In genomic region chr4:173415092-173415491, GRCh38 we compare ENCODE assay signal across 16 cellular contexts. TPM values are rescaled to one million over a fixed set of nuclear protein-coding genes. Genes with fewer than 3 reads are reported as not detected.
DNase-seq lines count a peak whose midpoint lies in the region; ATAC-seq and TF ChIP-seq lines count a peak whose summit lies in the region.
"Had no signal": no experiment of that assay in that cellular context is flagged by ENCODE, and none has a peak within 500 bp of the region (broad histone marks: within the 10 kb centered on the region; RNA-seq: fewer than 3 reads in every experiment).

No MANE protein-coding gene starts in this region.

- H3K4me1 Mint-ChIP-seq in WTC11, result no peaks in the 10 kb centered on the region

- H3F3A ChIP-seq in PC-3 (ENCODE audit: low read length, unreplicated experiment), result no peaks in the 10 kb centered on the region

- H3K4me3 Mint-ChIP-seq in WTC11, result no peak overlapping the region

- no peak overlapping the region for H3K9ac ChIP-seq in PC-3 (ENCODE audit: low read length)

- H4K20me1 ChIP-seq in PC-3 (ENCODE audit: low read length), result no peaks in the 10 kb centered on the region

- H3K9me3 Mint-ChIP-seq in WTC11, result no peaks in the 10 kb centered on the region

- DNase-seq in AML-193 (lab: John Stamatoyannopoulos, UW) (peak; percentile 94), PC-3 (peak; percentile 74), medulla oblongata (ENCODE audit: extremely low spot score) (peak; percentile 60), DMS 273 (lab: John Stamatoyannopoulos, UW; ENCODE audit: unreplicated experiment) (no peak), GM20000 (ENCODE audit: low spot score) (no peak), WTC11 (ENCODE audit: low spot score) (no peak)
- DNase-seq: aorta; effector memory CD4-positive, alpha-beta T cell; NCI-H1417 treated with DMSO at 0.1 percent for 48 hours; NCI-H510A treated with DMSO at 0.1 percent for 48 hours; SHP77; uterus had no signal

- H3K27me3 ChIP-seq in PC-3 (ENCODE audit: low read length), result no peaks in the 10 kb centered on the region
- H3K27me3 ChIP-seq: uterus had no signal

- POLR2A ChIA-PET in PC-3 (lab: Charles Lee; ENCODE audit: unreplicated experiment), result interaction anchor here (0.6 kb wide), 1 partner anchor 80 kb away, joined by 4 read pairs; no protein-coding TSS in a partner anchor
- POLR2A ChIA-PET in WTC11 (lab: Charles Lee), result no interaction called here

- H2AFZ ChIP-seq in PC-3 (ENCODE audit: low read length), result no peak overlapping the region; the same call in 1 of the 2 replicates

- H3K36me3 ChIP-seq in PC-3 (ENCODE audit: low read depth, low read length), result no peaks in the 10 kb centered on the region
- H3K36me3 ChIP-seq: uterus had no signal

- H3K27ac ChIP-seq in PC-3 (ENCODE audit: low read length), result no peak overlapping the region
- H3K27ac ChIP-seq in cingulate gyrus (ENCODE audit: low read depth, low read length), result peak overlapping the region; percentile 48
- H3K27ac ChIP-seq: VCaP had no signal

- peak overlapping the region; percentile 58 for H3K4me2 ChIP-seq in PC-3 (ENCODE audit: low read length)

- no peak for ATAC-seq in PC-3
- no peak for ATAC-seq in HG02981 (IDR thresholded peaks at IDR 0.05; ENCODE audit: unreplicated experiment)
- ATAC-seq in WTC11, result no peak

- TF ChIP-seq CTCF in PC-3 (conservative IDR thresholded peaks at IDR 0.05; ENCODE audit: low read depth, low read length) (no peak), GM20000 (IDR thresholded peaks at IDR 0.05; ENCODE audit: extremely low read depth, missing control alignments) (no peak), WTC11 (IDR thresholded peaks at IDR 0.05) (no peak)

- CTCF ChIA-PET in PC-3 (lab: Charles Lee) (no interaction called here), WTC11 (lab: Charles Lee) (interaction anchor here (1.8 to 4.5 kb wide), 2 partner anchors 113 to 402 kb away, joined by 6 to 28 read pairs; no protein-coding TSS in a partner anchor)

- intact Hi-C loops in PC-3 (cut with micrococcal nuclease), result loop anchor here (5.0 kb wide), 1 partner anchor 48 kb away; no protein-coding TSS in a partner anchor

- no TSS peak for BruUV-seq in PC-3 (replicated peaks; lab: Mats Ljungman, UMichigan)

- H3K36me3 Mint-ChIP-seq in WTC11, result no peaks in the 10 kb centered on the region

- no peaks in the 10 kb centered on the region for H3K27me3 Mint-ChIP-seq in WTC11 (ENCODE audit: low read depth)

- no peaks in the 10 kb centered on the region for H3K9me2 ChIP-seq in PC-3 (replicated peaks; ENCODE audit: low read length)

- H3K79me2 ChIP-seq in PC-3 (ENCODE audit: low read length), result no peaks in the 10 kb centered on the region

- no peak overlapping the region; the same call in 1 of the 2 replicates for H3K4me3 ChIP-seq in PC-3 (ENCODE audit: low read length)
- H3K4me3 ChIP-seq: lung, uterus had no signal

- no peaks in the 10 kb centered on the region for H3K9me3 ChIP-seq in PC-3 (ENCODE audit: low read length)
- H3K9me3 ChIP-seq: uterus had no signal

- H3K27ac Mint-ChIP-seq in WTC11, result no peak overlapping the region

- peaks cover 41% of the 10 kb centered on the region for H3K4me1 ChIP-seq in PC-3 (ENCODE audit: insufficient read depth, low read length)
- H3K4me1 ChIP-seq: uterus had no signal

TF ChIP-seq in WTC11, 78 proteins besides CTCF, POLR2A, EP300 and RAD21:
- TF ChIP-seq USF2 (CRISPR knock-in tag; IDR thresholded peaks at IDR 0.05) (no peak), PRRX2 (CRISPR knock-in tag; IDR thresholded peaks at IDR 0.05) (no peak), MAX (CRISPR knock-in tag; IDR thresholded peaks at IDR 0.05) (no peak), ETV6 (CRISPR knock-in tag; IDR thresholded peaks at IDR 0.05) (no peak), E2F4 (CRISPR knock-in tag; IDR thresholded peaks at IDR 0.05; ENCODE audit: borderline replicate concordance, low read depth) (no peak)

RNA-seq across cellular contexts. Expression of gene SCRG1, which starts 16.2 kb away (rescaled TPM):
- total RNA-seq in PC-3 (2014; rRNA removed), result not detected in 2 replicates
- not detected in 3 replicates for total RNA-seq in WTC11 (2021)

RNA-seq across cellular contexts. Expression of gene SAP30, which starts 44.3 kb away (rescaled TPM):
- total RNA-seq in PC-3 (2014; rRNA removed) (33.2 and 38.8 TPM in 2 replicates), WTC11 (2021) (20.0 to 21.1 TPM (median 20.0 TPM) in 3 replicates)

Comparison
In these comparisons a context has a peak if more than half of its experiments do, and no peak if none do; other contexts are left out.
1. DNase-seq: peak in AML-193 (2 of 2), PC-3 (single experiment) and medulla oblongata (single experiment); none in DMS 273 (single experiment), GM20000 (single experiment) and WTC11 (single experiment).